14 cellular contexts compared by ENCODE assay signal in the genomic region with DNA sequence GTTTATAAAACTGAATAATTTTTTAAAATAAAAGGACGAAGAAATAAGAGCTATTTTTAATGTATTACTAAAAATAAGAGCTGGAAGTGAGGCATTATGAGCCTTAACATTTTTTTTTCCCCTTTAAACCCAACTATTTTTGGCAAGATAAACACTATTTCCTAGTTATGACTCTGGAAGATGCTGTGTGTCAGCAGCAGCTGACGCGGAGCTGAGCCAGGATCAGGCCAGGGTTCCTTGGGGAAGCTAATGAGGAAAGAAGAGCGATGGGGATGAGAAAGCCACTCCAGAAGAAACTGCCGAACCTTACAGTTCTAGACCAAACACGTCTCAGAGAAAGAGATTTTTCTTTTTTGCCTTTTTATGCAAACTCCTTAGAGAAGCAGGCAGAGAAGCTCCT.
DNase-seq lines count a peak whose midpoint lies in the region; ATAC-seq, FAIRE-seq and TF ChIP-seq lines count a peak whose summit lies in the region.
"Had no signal": no experiment of that assay in that cellular context is flagged by ENCODE, and none has a peak within 500 bp of the region (broad histone marks: within the 10 kb centered on the region; RNA-seq: fewer than 3 reads in every experiment).

No MANE protein-coding gene starts in this region.

- TF ChIP-seq CTCF in adrenal gland (IDR thresholded peaks at IDR 0.05) (no peak), nephron progenitor cell (IDR thresholded peaks at IDR 0.05) (no peak), tibial artery (IDR thresholded peaks at IDR 0.05) (no peak)

- peak; percentile 71 for ATAC-seq in Right ventricle myocardium superior (ENCODE audit: poor library complexity)

- no peak overlapping the region for H4K8ac ChIP-seq in trophoblast cell (ENCODE audit: low read depth, low read length)

- peaks cover 3% of the 10 kb centered on the region for H3K27me3 Mint-ChIP-seq in nephron progenitor cell (ENCODE audit: low read depth, poor library complexity)
- H3K27me3 Mint-ChIP-seq: activated CD4-positive, alpha-beta memory T cell treated with anti-CD3 and anti-CD28 coated beads for 36 hours had no signal

- no peaks in the 10 kb centered on the region for H3K79me1 ChIP-seq in trophoblast cell (ENCODE audit: low read length)

- no peak overlapping the region for H2BK12ac ChIP-seq in trophoblast cell (ENCODE audit: low read length)

- H3K36me3 ChIP-seq in adrenal gland (replicated peaks in 1 of 2): no peaks in the 10 kb centered on the region
- no peaks in the 10 kb centered on the region for H3K36me3 ChIP-seq in tibial artery
- H3K36me3 ChIP-seq in trophoblast cell (ENCODE audit: control insufficient read depth in 1 of 2, insufficient read depth in 2 of 2, low read length in 2 of 2): peaks cover 0 to 5% of the 10 kb centered on the region in 2 experiments
- H3K36me3 ChIP-seq: neutrophil had no signal

- H3K27ac ChIP-seq in adrenal gland (peak overlapping the region in 3 of 5 donors; percentile 0 to 48 (median 21)), tibial artery (peak overlapping the region; percentile 51 to 65), trophoblast cell (ENCODE audit: low read depth, low read length) (no peak overlapping the region)
- H3K27ac ChIP-seq: neutrophil had no signal

- no peak overlapping the region for H3K4me2 ChIP-seq in trophoblast cell (ENCODE audit: low read length)

- peaks cover 9 to 43% of the 10 kb centered on the region in 2 donors for H3K4me1 ChIP-seq in adrenal gland (replicated peaks in 1 of 2)
- peaks cover 0 to 28% (median 11%) of the 10 kb centered on the region in 4 donors for H3K4me1 ChIP-seq in tibial artery
- no peaks in the 10 kb centered on the region for H3K4me1 ChIP-seq in trophoblast cell (ENCODE audit: control insufficient read depth in 1 of 2, insufficient read depth in 2 of 2, low read length in 2 of 2)

- H3K9ac ChIP-seq in trophoblast cell (ENCODE audit: low read length): no peak overlapping the region

- H3K23ac ChIP-seq in trophoblast cell (ENCODE audit: low read length): no peak overlapping the region

- no peak overlapping the region for H4K91ac ChIP-seq in trophoblast cell (ENCODE audit: low read depth, low read length)

- intact Hi-C loops in adrenal gland (cut with DNase I): no loop called here
- intact Hi-C loops in Right ventricle myocardium superior (cut with DNase I): loop anchor here (10.0 kb wide), 1 partner anchor 89 kb away; the partner anchor contains the start of gene USP6NL
- intact Hi-C loops in tibial artery (cut with DNase I; ENCODE audit: low total_unique reads): no loop called here

- H2AFZ ChIP-seq in trophoblast cell (ENCODE audit: insufficient read depth, low read length, poor library complexity): no peak overlapping the region

- no peak overlapping the region for H2BK5ac ChIP-seq in trophoblast cell (ENCODE audit: low read depth, low read length, poor library complexity)

- no peak overlapping the region for H3K4ac ChIP-seq in trophoblast cell (ENCODE audit: low read depth, low read length)

- H2BK120ac ChIP-seq in trophoblast cell (ENCODE audit: insufficient read depth, low read length, poor library complexity): no peak overlapping the region

- no peaks in the 10 kb centered on the region for H3K9me3 Mint-ChIP-seq in nephron progenitor cell
- H3K9me3 Mint-ChIP-seq: activated CD4-positive, alpha-beta memory T cell treated with anti-CD3 and anti-CD28 coated beads for 36 hours had no signal

- H3K4me3 ChIP-seq in adrenal gland (no peak overlapping the region), tibial artery (no peak overlapping the region), trophoblast cell (ENCODE audit: low read depth, low read length) (no peak overlapping the region)

- peak in 4 of 7 donors; percentile 23 to 54 (median 44) for DNase-seq in adrenal gland
- DNase-seq in Right ventricle myocardium superior: peak; percentile 84
- DNase-seq in nephron progenitor cell: no peak
- peak; percentile 87 to 89 for DNase-seq in tibial artery
- DNase-seq in H4 (ENCODE audit: low spot score): no peak
- DNase-seq in trophoblast cell: no peak
- no peak for DNase-seq in kidney glomerular epithelial cell (lab: John Stamatoyannopoulos, UW)
- no peak for DNase-seq in H54 (ENCODE audit: insufficient read length, low spot score)
- DNase-seq: activated CD4-positive, alpha-beta memory T cell treated with anti-CD3 and anti-CD28 coated beads for 36 hours; amygdala; NCI-H1694 treated with DMSO at 0.1 percent for 48 hours; NCI-H510A treated with DMSO at 0.1 percent for 48 hours had no signal

- H4K12ac ChIP-seq in trophoblast cell (ENCODE audit: low read depth, low read length): no peak overlapping the region

- peaks cover 23% of the 10 kb centered on the region for H3K4me1 Mint-ChIP-seq in nephron progenitor cell

- no peak overlapping the region for H2AK5ac ChIP-seq in trophoblast cell (ENCODE audit: low read length)

- no peaks in the 10 kb centered on the region for H3K9me3 ChIP-seq in adrenal gland (replicated peaks in 1 of 3)
- H3K9me3 ChIP-seq in tibial artery: no peaks in the 10 kb centered on the region
- H3K9me3 ChIP-seq in trophoblast cell (ENCODE audit: insufficient read depth, low read depth, low read length): no peaks in the 10 kb centered on the region
- H3K9me3 ChIP-seq: neutrophil had no signal

- H3K27me3 ChIP-seq in adrenal gland: no peaks in the 10 kb centered on the region
- H3K27me3 ChIP-seq in tibial artery: no peaks in the 10 kb centered on the region
- H3K27me3 ChIP-seq in trophoblast cell (ENCODE audit: insufficient read depth, low read length): no peaks in the 10 kb centered on the region
- H3K27me3 ChIP-seq: neutrophil had no signal

- no peak for TF ChIP-seq POLR2A in adrenal gland (IDR thresholded peaks at IDR 0.05)
- TF ChIP-seq POLR2A in H54 (IDR thresholded peaks at IDR 0.05; ENCODE audit: low read depth, low read length): no peak

- H3K18ac ChIP-seq in trophoblast cell (ENCODE audit: low read length): no peak overlapping the region

- 77 to 86% (median 80%) methylated on average over 6 of the region's 6 CpGs for WGBS in adrenal gland, 4 donors
- no CpG with 5 or more reads among the region's 6 CpGs for WGBS in trophoblast cell (ENCODE audit: extremely low coverage, insufficient coverage, insufficient read length)

- FAIRE-seq in H54 (lab: Jason Lieb, UNC): no peak
- FAIRE-seq: GM19239 had no signal

- peak overlapping the region; percentile 60 for H3K27ac Mint-ChIP-seq in nephron progenitor cell
- H3K27ac Mint-ChIP-seq: activated CD4-positive, alpha-beta memory T cell treated with anti-CD3 and anti-CD28 coated beads for 36 hours had no signal

- H3K79me2 ChIP-seq in trophoblast cell (ENCODE audit: control insufficient read depth, insufficient read depth, low read length, poor library complexity): no peaks in the 10 kb centered on the region

- H3K36me3 Mint-ChIP-seq in nephron progenitor cell (ENCODE audit: low read depth): peaks cover 46% of the 10 kb centered on the region
- H3K36me3 Mint-ChIP-seq: activated CD4-positive, alpha-beta memory T cell treated with anti-CD3 and anti-CD28 coated beads for 36 hours had no signal

- H3K14ac ChIP-seq in trophoblast cell (ENCODE audit: low read length): no peak overlapping the region

- H3K4me3 Mint-ChIP-seq in nephron progenitor cell: no peak overlapping the region
- H3K4me3 Mint-ChIP-seq: activated CD4-positive, alpha-beta memory T cell treated with anti-CD3 and anti-CD28 coated beads for 36 hours had no signal

Comparison
In these comparisons a context has a peak if more than half of its experiments do, and no peak if none do; other contexts are left out.
1. DNase-seq: peak in adrenal gland (4 of 7), Right ventricle myocardium superior (single experiment) and tibial artery (2 of 2); none in nephron progenitor cell (single experiment), H4 (single experiment), trophoblast cell (0 of 2), kidney glomerular epithelial cell (single experiment) and H54 (single experiment).